In genomic region chr7:156751319-156751718, GRCh38 we compare ENCODE assay signal across 9 cellular contexts.
DNase-seq lines count a peak whose midpoint lies in the region; ATAC-seq and TF ChIP-seq lines count a peak whose summit lies in the region.
"Had no signal": no experiment of that assay in that cellular context is flagged by ENCODE, and none has a peak within 500 bp of the region (broad histone marks: within the 10 kb centered on the region; RNA-seq: fewer than 3 reads in every experiment).

No MANE protein-coding gene starts in this region.

- ATAC-seq in GM19035 (IDR thresholded peaks at IDR 0.05; ENCODE audit: unreplicated experiment), result peak; percentile 76
- ATAC-seq in HG03139 (IDR thresholded peaks at IDR 0.05; ENCODE audit: unreplicated experiment), result no peak
- no peak for ATAC-seq in HG03196 (IDR thresholded peaks at IDR 0.05; ENCODE audit: unreplicated experiment)
- ATAC-seq in GM19467 (IDR thresholded peaks at IDR 0.05; ENCODE audit: unreplicated experiment), result no peak

- no peak for TF ChIP-seq CTCF in cardiac fibroblast (IDR thresholded peaks at IDR 0.05; ENCODE audit: low read depth, low read length)

- no peaks in the 10 kb centered on the region for H3K36me3 ChIP-seq in MG63

- peak; percentile 62 for DNase-seq in MG63
- peak; percentile 66 to 89 for DNase-seq in cardiac fibroblast (ENCODE audit: low read depth in 2 of 2)
- DNase-seq in stimulated activated CD4-positive, alpha-beta T cell treated with anti-CD3 and anti-CD28 coated beads, Interleukin-1b, Interleukin-23, amount 100 ng/mL, for 48 hours, result peak; percentile 62
- no peak for DNase-seq in COLO668 (lab: John Stamatoyannopoulos, UW; ENCODE audit: unreplicated experiment)
- DNase-seq: activated B cell treated with CpG ODN at 0.5 μM for 24 hours had no signal

- no peaks in the 10 kb centered on the region for H3K27me3 ChIP-seq in MG63

- no peaks in the 10 kb centered on the region for H3K9me3 ChIP-seq in MG63

- no peak overlapping the region for H3K4me3 ChIP-seq in MG63
- no peak overlapping the region for H3K4me3 ChIP-seq in cardiac fibroblast (replicated peaks in 1 of 2; ENCODE audit: low read depth in 2 of 2, low read length in 2 of 2)
